ENCODE assay signal across 8 cellular contexts in the genomic region with DNA sequence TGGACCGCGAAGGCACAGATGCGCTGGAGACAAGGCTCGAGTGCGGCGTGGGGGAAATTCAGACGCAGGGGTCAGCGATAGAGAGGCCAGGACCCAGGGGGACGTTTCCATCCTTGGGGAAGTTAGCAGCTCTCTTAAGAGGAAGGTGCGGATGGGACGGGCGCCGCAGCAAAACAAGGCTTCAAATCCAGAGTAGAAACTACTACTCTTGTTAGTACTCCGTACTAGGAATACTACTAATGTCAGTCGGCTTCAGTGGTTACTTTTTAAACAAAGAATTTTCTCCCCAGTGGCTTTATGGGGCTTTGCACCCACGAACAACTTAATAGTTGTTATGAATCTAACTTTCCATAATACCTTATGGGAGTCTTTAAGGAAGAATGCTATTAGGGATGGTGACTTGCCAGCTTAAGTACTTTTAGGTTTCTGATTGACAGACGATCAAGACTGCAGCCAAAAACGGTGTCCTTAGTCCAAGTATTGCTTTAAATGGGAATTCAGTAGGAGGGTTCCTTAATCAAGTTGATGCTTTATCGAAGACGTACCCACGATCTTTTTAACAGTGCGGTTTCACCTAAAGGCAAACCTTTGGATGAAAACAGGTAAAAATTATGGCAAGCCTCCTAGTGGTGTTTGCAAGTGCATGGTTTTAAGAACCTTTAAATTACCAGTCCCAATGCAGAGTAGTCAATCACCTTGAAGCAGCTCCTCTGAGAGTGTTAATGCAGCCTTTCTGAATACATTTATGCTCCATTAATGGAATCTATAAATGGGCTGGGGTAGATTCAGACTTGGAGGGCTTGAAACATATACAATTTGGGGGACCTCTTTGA. TPM values are rescaled to one million over a fixed set of nuclear protein-coding genes. Genes with fewer than 3 reads are reported as not detected.
DNase-seq lines count a peak whose midpoint lies in the region; ATAC-seq, FAIRE-seq and TF ChIP-seq lines count a peak whose summit lies in the region.

No MANE protein-coding gene starts in this region.

- DNase-seq in GM20000 (ENCODE audit: low spot score) (peak; percentile 43), T-helper 17 cell (no peak), fibroblast of peridontal ligament (ENCODE audit: extremely low read depth) (peak; percentile 63), pancreas (no peak), dermis blood vessel endothelial cell (no peak), NCI-H524 treated with DMSO at 0.1 percent for 48 hours (lab: John Stamatoyannopoulos, UW) (no peak)

- peaks cover 7% of the 10 kb centered on the region; the same call in 1 of the 2 replicates for H4K20me1 ChIP-seq in DOHH2 (ENCODE audit: control insufficient read depth, insufficient read depth, low read depth, low read length)

- ATAC-seq in T-helper 17 cell (peak; percentile 57), pancreas (peak in 3 of 4 donors; percentile 2 to 10 (median 2))

- intact Hi-C loops in pancreas (cut with DNase I), result loop anchor here in 2 of 3 donors (5.0 to 10.0 kb wide), 2 partner anchors 57 to 60 kb away; no protein-coding TSS in a partner anchor

- 3% methylated on average over 22 of the region's 22 CpGs for WGBS in pancreas, 2 donors

- no peaks in the 10 kb centered on the region for H3K27me3 Mint-ChIP-seq in T-helper 17 cell

- H3K4me2 ChIP-seq in DOHH2 (ENCODE audit: low read length), result peak overlapping the region; percentile 64

- peaks cover 43% of the 10 kb centered on the region for H3K79me2 ChIP-seq in DOHH2 (ENCODE audit: control insufficient read depth, low read length)

- H3K27ac ChIP-seq in DOHH2 (ENCODE audit: low read depth, low read length) (peak overlapping the region; percentile 82), HUES6 (ENCODE audit: low read depth, low read length) (no peak overlapping the region), pancreas (peak overlapping the region; percentile 87 to 94 (median 93))

- no peaks in the 10 kb centered on the region for H3K27me3 ChIP-seq in DOHH2 (ENCODE audit: control insufficient read depth, low read length)
- no peaks in the 10 kb centered on the region for H3K27me3 ChIP-seq in HUES6 (ENCODE audit: control insufficient read depth, insufficient read depth, low read length)
- no peaks in the 10 kb centered on the region for H3K27me3 ChIP-seq in pancreas

- H3K4me3 ChIP-seq in DOHH2 (ENCODE audit: low read length) (peak overlapping the region; percentile 99), HUES6 (ENCODE audit: low read depth, low read length) (peak overlapping the region; percentile 99), pancreas (peak overlapping the region; percentile 75 to 98 (median 84))

- H3K4me1 Mint-ChIP-seq in T-helper 17 cell, result peaks cover 24% of the 10 kb centered on the region

- peak overlapping the region; percentile 84 for H3K4me3 Mint-ChIP-seq in T-helper 17 cell

- H3K9me2 ChIP-seq in DOHH2 (replicated peaks; ENCODE audit: control insufficient read depth, low read length), result no peaks in the 10 kb centered on the region

- FAIRE-seq in pancreas (lab: Jason Lieb, UNC), result no peak

- H3K36me3 ChIP-seq in DOHH2 (ENCODE audit: control insufficient read depth, low read length), result peaks cover 18% of the 10 kb centered on the region
- no peaks in the 10 kb centered on the region for H3K36me3 ChIP-seq in HUES6 (ENCODE audit: control insufficient read depth, insufficient read depth, low read length)
- no peaks in the 10 kb centered on the region for H3K36me3 ChIP-seq in pancreas

- peaks cover 30% of the 10 kb centered on the region for H3K4me1 ChIP-seq in DOHH2 (ENCODE audit: control insufficient read depth, low read length)
- H3K4me1 ChIP-seq in HUES6 (ENCODE audit: control insufficient read depth, insufficient read depth, low read length), result peaks cover 17% of the 10 kb centered on the region
- H3K4me1 ChIP-seq in pancreas, result peaks cover 0 to 16% (median 13%) of the 10 kb centered on the region in 3 donors

- no peaks in the 10 kb centered on the region for H3K36me3 Mint-ChIP-seq in T-helper 17 cell (ENCODE audit: low read depth)

- peak; percentile 90 for TF ChIP-seq CTCF in DOHH2 (IDR thresholded peaks at IDR 0.05; ENCODE audit: low read depth, low read length, poor library complexity, severe bottlenecking)
- TF ChIP-seq CTCF in GM20000 (IDR thresholded peaks at IDR 0.05; ENCODE audit: extremely low read depth, missing control alignments), result no peak
- peak in 1 of 4 donors; percentile 1 for TF ChIP-seq CTCF in pancreas (IDR thresholded peaks at IDR 0.05)

- no peaks in the 10 kb centered on the region for H3F3A ChIP-seq in DOHH2 (ENCODE audit: control insufficient read depth, insufficient read depth)

- H3K9ac ChIP-seq in HUES6 (ENCODE audit: low read length), result no peak overlapping the region

- H3K9me3 ChIP-seq in DOHH2 (ENCODE audit: control insufficient read depth, insufficient read depth, low read length) (no peaks in the 10 kb centered on the region), HUES6 (ENCODE audit: control insufficient read depth, insufficient read depth, low read depth, low read length) (no peaks in the 10 kb centered on the region), T-helper 17 cell (ENCODE audit: control insufficient read depth, low read length, poor library complexity, severe bottlenecking) (no peaks in the 10 kb centered on the region), pancreas (no peaks in the 10 kb centered on the region)

- peak overlapping the region; percentile 84 for H3K27ac Mint-ChIP-seq in T-helper 17 cell

RNA-seq across cellular contexts. Expression of a gene that starts 0.9 kb away (rescaled TPM):
- total RNA-seq in T-helper 17 cell (10 to 100 TPM; 28.0 to 32.4 TPM), pancreas (10 to 100 TPM; 16.8 to 30.3 (median 23.6) TPM), dermis blood vessel endothelial cell (35.4 and 49.2 TPM in 2 replicates)
- polyA plus RNA-seq in pancreas, result 1 to 10 TPM; 8.2 to 9.0 TPM

RNA-seq across cellular contexts. Expression of a gene that starts 18.2 kb away (rescaled TPM):
- 1 to 10 TPM; 1.0 to 1.3 TPM for total RNA-seq in T-helper 17 cell
- total RNA-seq in pancreas, result 1 to 10 TPM in 1 of 6 donors, under 1 TPM in 5; 0.35 to 1.1 (median 0.50) TPM
- under 1 TPM; 0.19 to 0.38 TPM for polyA plus RNA-seq in pancreas
- total RNA-seq in dermis blood vessel endothelial cell, result 8.8 and 41.7 TPM in 2 replicates

Comparison
In these comparisons a context has a peak if more than half of its experiments do, and no peak if none do; other contexts are left out.
1. DNase-seq: peak in GM20000 (single experiment) and fibroblast of peridontal ligament (single experiment); none in T-helper 17 cell (0 of 3), pancreas (0 of 6), dermis blood vessel endothelial cell (single experiment) and NCI-H524 treated with DMSO at 0.1 percent for 48 hours (single experiment).
2. Peak in every context shown above with its lines, with median percentiles within 50 percentile points of each other: H3K4me3 ChIP-seq.